Comparison of ENCODE assay signal across 15 cellular contexts in genomic region chr7:118657391-118658005, GRCh38.
A peak's percentile ranks its signal among the peaks of the same experiment; 100 is the strongest.
DNase-seq lines count a peak whose midpoint lies in the region; ATAC-seq, FAIRE-seq and TF ChIP-seq lines count a peak whose summit lies in the region.
"Had no signal": no experiment of that assay in that cellular context is flagged by ENCODE, and none has a peak within 500 bp of the region (broad histone marks: within the 10 kb centered on the region; RNA-seq: fewer than 3 reads in every experiment).

No MANE protein-coding gene starts in this region.

- 0 out of 2 replicates have a peak overlapping the region, but pooled peaks have one; percentile 71 for H2AFZ ChIP-seq in H1 (ENCODE audit: low read length)

- H4K91ac ChIP-seq in H1 (replicated peaks; ENCODE audit: insufficient read length, low read length) = no peak overlapping the region

- H3K36me3 Mint-ChIP-seq in Calu3 (ENCODE audit: insufficient read depth, unreplicated experiment) (no peaks in the 10 kb centered on the region), WTC11 (no peaks in the 10 kb centered on the region)

- 92% methylated on average over 5 of the region's 5 CpGs; no CpG with 5 or more reads in 1 of the 2 experiments for WGBS in H1 (ENCODE audit: extremely low coverage in 1 of 2, insufficient coverage in 1 of 2, insufficient read length in 1 of 2, insufficient replicate concordance in 2 of 2, low coverage in 1 of 2, low lambda C conversion rate in 2 of 2, missing lambda C conversion rate in 1 of 2), 2 experiments
- WGBS in prostate gland = 53% methylated on average over 5 of the region's 5 CpGs

- no peak overlapping the region for H3K4ac ChIP-seq in H1 (replicated peaks; ENCODE audit: insufficient read length, low read depth, low read length)

- no peak overlapping the region for H3K4me3 ChIP-seq in H1 (ENCODE audit: extremely low read depth in 1 of 4, insufficient read depth in 2 of 4, low read depth in 3 of 4, low read length in 4 of 4)
- no peak overlapping the region for H3K4me3 ChIP-seq in prostate gland
- H3K4me3 ChIP-seq: coronary artery, gastroesophageal sphincter had no signal

- H3K56ac ChIP-seq in H1 (replicated peaks; ENCODE audit: insufficient read length, low read depth, low read length) = no peak overlapping the region

- H3K27ac ChIP-seq in H1 (ENCODE audit: low read depth, low read length) (no peak overlapping the region), prostate gland (no peak overlapping the region)
- H3K27ac ChIP-seq: coronary artery, gastroesophageal sphincter had no signal

- no peak for TF ChIP-seq EP300 in H1 (IDR thresholded peaks at IDR 0.05; ENCODE audit: borderline replicate concordance in 1 of 2, low read depth in 2 of 2, low read length in 2 of 2)

- no peaks in the 10 kb centered on the region for H3K27me3 ChIP-seq in H1 (replicated peaks in 1 of 4; ENCODE audit: control insufficient read depth in 3 of 4, extremely low read depth in 1 of 4, insufficient read depth in 3 of 4, low read length in 3 of 4)
- no peaks in the 10 kb centered on the region for H3K27me3 ChIP-seq in prostate gland (replicated peaks; ENCODE audit: insufficient read depth)
- H3K27me3 ChIP-seq: gastroesophageal sphincter had no signal

- H3K79me1 ChIP-seq in H1 (ENCODE audit: low read depth, low read length) = no peaks in the 10 kb centered on the region

- H3K4me1 Mint-ChIP-seq in Calu3 (ENCODE audit: low read depth, unreplicated experiment) (no peaks in the 10 kb centered on the region), WTC11 (peaks cover 12% of the 10 kb centered on the region)
- H3K4me1 Mint-ChIP-seq: activated CD4-positive, alpha-beta T cell treated with anti-CD3 and anti-CD28 coated beads for 36 hours had no signal

- ATAC-seq in GM18907 (IDR thresholded peaks at IDR 0.05; ENCODE audit: unreplicated experiment) = peak; percentile 73
- ATAC-seq in GM21723 (IDR thresholded peaks at IDR 0.05; ENCODE audit: unreplicated experiment) = peak; percentile 97
- peak; percentile 89 for ATAC-seq in HG03342 (IDR thresholded peaks at IDR 0.05; ENCODE audit: unreplicated experiment)
- no peak for ATAC-seq in WTC11
- ATAC-seq: activated CD4-positive, alpha-beta T cell treated with anti-CD3 and anti-CD28 coated beads for 36 hours; gastroesophageal sphincter; right cardiac atrium; Right ventricle myocardium inferior had no signal

- CTCF ChIA-PET in H1 (lab: Charles Lee; ENCODE audit: partially characterized antibody) = interaction anchor here (0.6 kb wide), 1 partner anchor 15 kb away, joined by 3 read pairs; no protein-coding TSS in a partner anchor
- CTCF ChIA-PET in Calu3 (lab: Charles Lee) = no interaction called here
- CTCF ChIA-PET in WTC11 (lab: Charles Lee) = interaction anchor here (0.5 kb wide), 1 partner anchor 58 kb away, joined by 6 read pairs; no protein-coding TSS in a partner anchor

- no peak overlapping the region for H2BK20ac ChIP-seq in H1 (ENCODE audit: low read length)

- no peak overlapping the region for H3K4me2 ChIP-seq in H1 (ENCODE audit: insufficient read depth in 1 of 2, low read depth in 2 of 2, low read length in 2 of 2)

- no peak overlapping the region for H2BK5ac ChIP-seq in H1 (ENCODE audit: low read depth, low read length)

- H2BK15ac ChIP-seq in H1 (ENCODE audit: low read length) = no peak overlapping the region

- intact Hi-C loops in Calu3 (cut with micrococcal nuclease; ENCODE audit: unreplicated experiment) = no loop called here
- intact Hi-C loops in prostate gland (cut with DNase I) = no loop called here

- no peaks in the 10 kb centered on the region for H3K9me3 Mint-ChIP-seq in Calu3 (ENCODE audit: low read depth, unreplicated experiment)
- H3K9me3 Mint-ChIP-seq in WTC11 = no peaks in the 10 kb centered on the region

- TF ChIP-seq RAD21 in H1 (IDR thresholded peaks at IDR 0.05 in 1 of 2, conservative IDR thresholded peaks at IDR 0.05 in 1 of 2; ENCODE audit: low read depth in 2 of 2, low read length in 2 of 2) = no peak

- no peak overlapping the region for H3K18ac ChIP-seq in H1 (ENCODE audit: extremely low read depth, low read length)

- H3K36me3 ChIP-seq in H1 (ENCODE audit: control insufficient read depth in 2 of 4, insufficient read depth in 4 of 4, low read length in 3 of 4) = no peaks in the 10 kb centered on the region
- H3K36me3 ChIP-seq in prostate gland = no peaks in the 10 kb centered on the region
- H3K36me3 ChIP-seq: gastroesophageal sphincter had no signal

- DNase-seq in H1 (ENCODE audit: low read depth in 1 of 2, low spot score in 2 of 2) (no peak), NCI-H1930 (lab: John Stamatoyannopoulos, UW) (no peak), Calu3 (no peak), WTC11 (ENCODE audit: low spot score) (no peak), prostate gland (ENCODE audit: low spot score) (no peak)
- DNase-seq: activated CD4-positive, alpha-beta T cell treated with anti-CD3 and anti-CD28 coated beads for 36 hours; activated naive CD4-positive, alpha-beta T cell treated with Interleukin-2 at 50 U/mL for 16 hours; NCI-H2029 treated with DMSO at 0.1 percent for 48 hours; right cardiac atrium had no signal

- TF ChIP-seq CTCF in H1 (IDR thresholded peaks at IDR 0.05; ENCODE audit: control extremely low read depth in 1 of 3, insufficient read depth in 1 of 3, low read depth in 1 of 3, low read length in 3 of 3) (no peak), Calu3 (IDR thresholded peaks at IDR 0.05; ENCODE audit: unreplicated experiment) (no peak), WTC11 (IDR thresholded peaks at IDR 0.05) (no peak), prostate gland (IDR thresholded peaks at IDR 0.05) (no peak)

- H2BK12ac ChIP-seq in H1 (ENCODE audit: low read depth, low read length) = no peak overlapping the region

- H3K4me1 ChIP-seq in H1 (replicated peaks in 1 of 4; ENCODE audit: control insufficient read depth in 3 of 4, insufficient read depth in 4 of 4, low read length in 3 of 4) (no peaks in the 10 kb centered on the region), prostate gland (replicated peaks) (no peaks in the 10 kb centered on the region)
- H3K4me1 ChIP-seq: gastroesophageal sphincter had no signal

- H3K14ac ChIP-seq in H1 (ENCODE audit: insufficient read length) = no peak overlapping the region

- H3K23me2 ChIP-seq in H1 (ENCODE audit: low read depth, low read length) = no peaks in the 10 kb centered on the region

- H3K4me3 Mint-ChIP-seq in Calu3 (ENCODE audit: low read depth, unreplicated experiment) (no peak overlapping the region), WTC11 (no peak overlapping the region)
- H3K4me3 Mint-ChIP-seq: activated CD4-positive, alpha-beta T cell treated with anti-CD3 and anti-CD28 coated beads for 36 hours had no signal

- no peak for FAIRE-seq in H1 (lab: Jason Lieb, UNC)

- no peak overlapping the region for H3K23ac ChIP-seq in H1 (ENCODE audit: insufficient read length)

- TF ChIP-seq POLR2A in H1 (IDR thresholded peaks at IDR 0.05; ENCODE audit: control extremely low read depth in 1 of 2, low read depth in 2 of 2, low read length in 2 of 2) = no peak
- no peak for TF ChIP-seq POLR2A in prostate gland (IDR thresholded peaks at IDR 0.05)

- no peaks in the 10 kb centered on the region for H3K27me3 Mint-ChIP-seq in Calu3 (ENCODE audit: unreplicated experiment)
- H3K27me3 Mint-ChIP-seq in WTC11 (ENCODE audit: low read depth) = no peaks in the 10 kb centered on the region
- H3K27me3 Mint-ChIP-seq: activated CD4-positive, alpha-beta T cell treated with anti-CD3 and anti-CD28 coated beads for 36 hours had no signal

- no peak overlapping the region for H4K8ac ChIP-seq in H1 (ENCODE audit: extremely low read depth, insufficient read depth, low read length)

- no peaks in the 10 kb centered on the region for H3K79me2 ChIP-seq in H1 (ENCODE audit: control insufficient read depth in 1 of 2, insufficient read depth in 2 of 2, low read length in 2 of 2)

- H3K9me3 ChIP-seq in H1 (ENCODE audit: insufficient read depth in 2 of 2, low read depth in 1 of 2, low read length in 1 of 2) (no peaks in the 10 kb centered on the region), prostate gland (no peaks in the 10 kb centered on the region)
- H3K9me3 ChIP-seq: gastroesophageal sphincter had no signal

- H3K27ac Mint-ChIP-seq in Calu3 (ENCODE audit: unreplicated experiment) = no peak overlapping the region
- H3K27ac Mint-ChIP-seq in WTC11 = no peak overlapping the region
- H3K27ac Mint-ChIP-seq: activated CD4-positive, alpha-beta T cell treated with anti-CD3 and anti-CD28 coated beads for 36 hours had no signal

- no peak overlapping the region for H2BK120ac ChIP-seq in H1 (replicated peaks; ENCODE audit: low read depth, low read length)

- H3K9ac ChIP-seq in H1 (replicated peaks in 1 of 4; ENCODE audit: extremely low read depth in 1 of 4, low read depth in 3 of 4, low read length in 3 of 4) = no peak overlapping the region

- H4K20me1 ChIP-seq in H1 (replicated peaks in 1 of 2; ENCODE audit: control insufficient read depth in 1 of 2, insufficient read depth in 2 of 2, low read length in 2 of 2) = no peaks in the 10 kb centered on the region

- no peak overlapping the region for H4K5ac ChIP-seq in H1 (ENCODE audit: insufficient read length, low read depth, low read length)

- no TSS peak for BruUV-seq in Calu3 (replicated peaks; lab: Mats Ljungman, UMichigan)

- POLR2A ChIA-PET in H1 (lab: Charles Lee; ENCODE audit: partially characterized antibody) = no interaction called here
- POLR2A ChIA-PET in WTC11 (lab: Charles Lee) = no interaction called here

- no peak overlapping the region for H2AK5ac ChIP-seq in H1 (ENCODE audit: low read depth, low read length)

TF ChIP-seq in H1, 55 proteins besides CTCF, POLR2A, EP300 and RAD21 (continues in another document):
- TF ChIP-seq SIX5 (IDR thresholded peaks at IDR 0.05; ENCODE audit: low read depth, low read length) (no peak), MAFK (IDR thresholded peaks at IDR 0.05; ENCODE audit: low read depth, low read length) (no peak), TAF7 (optimal IDR thresholded peaks at IDR 0.05; ENCODE audit: borderline replicate concordance, low read depth, low read length) (no peak), SRF (IDR thresholded peaks at IDR 0.05; ENCODE audit: low read depth, low read length) (no peak), JUND (IDR thresholded peaks at IDR 0.05; ENCODE audit: low read length) (no peak), CREB1 (IDR thresholded peaks at IDR 0.05) (no peak)

TF ChIP-seq in WTC11, 78 proteins besides CTCF, POLR2A, EP300 and RAD21 (continues in another document):
- TF ChIP-seq, protein P1, sequence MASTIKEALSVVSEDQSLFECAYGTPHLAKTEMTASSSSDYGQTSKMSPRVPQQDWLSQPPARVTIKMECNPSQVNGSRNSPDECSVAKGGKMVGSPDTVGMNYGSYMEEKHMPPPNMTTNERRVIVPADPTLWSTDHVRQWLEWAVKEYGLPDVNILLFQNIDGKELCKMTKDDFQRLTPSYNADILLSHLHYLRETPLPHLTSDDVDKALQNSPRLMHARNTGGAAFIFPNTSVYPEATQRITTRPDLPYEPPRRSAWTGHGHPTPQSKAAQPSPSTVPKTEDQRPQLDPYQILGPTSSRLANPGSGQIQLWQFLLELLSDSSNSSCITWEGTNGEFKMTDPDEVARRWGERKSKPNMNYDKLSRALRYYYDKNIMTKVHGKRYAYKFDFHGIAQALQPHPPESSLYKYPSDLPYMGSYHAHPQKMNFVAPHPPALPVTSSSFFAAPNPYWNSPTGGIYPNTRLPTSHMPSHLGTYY (CRISPR knock-in tag; IDR thresholded peaks at IDR 0.05) = no peak
